In the genomic region with DNA sequence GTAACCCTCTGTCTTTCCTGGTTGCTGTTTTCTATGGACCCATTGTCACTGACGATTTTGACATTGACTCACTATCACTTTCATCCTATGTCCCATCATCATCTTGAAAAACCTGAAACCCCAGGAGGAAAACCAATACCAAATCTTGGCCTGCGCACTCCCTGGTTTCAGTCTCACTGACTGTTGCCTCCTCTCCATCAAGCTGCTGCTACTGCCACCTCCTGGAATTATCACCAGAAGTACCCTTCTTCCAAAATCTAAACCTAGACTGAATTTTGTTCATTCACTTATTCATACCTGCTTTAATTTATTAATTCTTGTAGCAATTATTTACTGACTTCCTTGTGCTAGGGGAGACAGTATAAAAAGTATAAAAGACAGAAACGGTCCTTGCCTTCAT, we compare ENCODE assay signal across 8 cellular contexts. TPM values are rescaled to one million over a fixed set of nuclear protein-coding genes. Genes with fewer than 3 reads are reported as not detected.
DNase-seq lines count a peak whose midpoint lies in the region; ATAC-seq and TF ChIP-seq lines count a peak whose summit lies in the region.

No MANE protein-coding gene starts in this region.

- no peak overlapping the region for H3K4me3 Mint-ChIP-seq in activated naive CD8-positive, alpha-beta T cell treated with anti-CD3 and anti-CD28 coated beads, Interleukin-2, amount 50 U/mL, for 24 hours
- no peak overlapping the region for H3K4me3 Mint-ChIP-seq in stimulated activated memory B cell treated with anti-CD40 and anti-IgM and Interleukin-4, amounts not matched to agents 10 μg/mL and 1 μg/mL and 100 μg/mL, for 72 hours

- H3K4me1 Mint-ChIP-seq in activated naive CD8-positive, alpha-beta T cell treated with anti-CD3 and anti-CD28 coated beads, Interleukin-2, amount 50 U/mL, for 24 hours, result peaks cover 7% of the 10 kb centered on the region
- no peaks in the 10 kb centered on the region for H3K4me1 Mint-ChIP-seq in stimulated activated memory B cell treated with anti-CD40 and anti-IgM and Interleukin-4, amounts not matched to agents 10 μg/mL and 1 μg/mL and 100 μg/mL, for 72 hours

- DNase-seq in D341Med (ENCODE audit: low spot score) (peak; percentile 63), mucosa of gallbladder (ENCODE audit: low spot score) (peak; percentile 12), NCI-H1694 (lab: John Stamatoyannopoulos, UW) (no peak), DMS153 (lab: John Stamatoyannopoulos, UW) (no peak)
- peak; percentile 20 for DNase-seq in activated naive CD8-positive, alpha-beta T cell treated with anti-CD3 and anti-CD28 coated beads, Interleukin-2, amount 50 U/mL, for 24 hours

- peak; percentile 89 for ATAC-seq in activated naive CD8-positive, alpha-beta T cell treated with anti-CD3 and anti-CD28 coated beads, Interleukin-2, amount 50 U/mL, for 24 hours
- ATAC-seq in HG02884 (IDR thresholded peaks at IDR 0.05; ENCODE audit: unreplicated experiment), result no peak
- no peak for ATAC-seq in stimulated activated memory B cell treated with anti-CD40 and anti-IgM and Interleukin-4, amounts not matched to agents 10 μg/mL and 1 μg/mL and 100 μg/mL, for 72 hours

- H3K27ac Mint-ChIP-seq in activated naive CD8-positive, alpha-beta T cell treated with anti-CD3 and anti-CD28 coated beads, Interleukin-2, amount 50 U/mL, for 24 hours, result no peak overlapping the region
- H3K27ac Mint-ChIP-seq in stimulated activated memory B cell treated with anti-CD40 and anti-IgM and Interleukin-4, amounts not matched to agents 10 μg/mL and 1 μg/mL and 100 μg/mL, for 72 hours, result no peak overlapping the region

- no peaks in the 10 kb centered on the region for H3K9me3 Mint-ChIP-seq in activated naive CD8-positive, alpha-beta T cell treated with anti-CD3 and anti-CD28 coated beads, Interleukin-2, amount 50 U/mL, for 24 hours
- no peaks in the 10 kb centered on the region for H3K9me3 Mint-ChIP-seq in stimulated activated memory B cell treated with anti-CD40 and anti-IgM and Interleukin-4, amounts not matched to agents 10 μg/mL and 1 μg/mL and 100 μg/mL, for 72 hours

- H3K36me3 Mint-ChIP-seq in activated naive CD8-positive, alpha-beta T cell treated with anti-CD3 and anti-CD28 coated beads, Interleukin-2, amount 50 U/mL, for 24 hours (ENCODE audit: low read depth), result no peaks in the 10 kb centered on the region
- no peaks in the 10 kb centered on the region for H3K36me3 Mint-ChIP-seq in stimulated activated memory B cell treated with anti-CD40 and anti-IgM and Interleukin-4, amounts not matched to agents 10 μg/mL and 1 μg/mL and 100 μg/mL, for 72 hours

- H3K27me3 Mint-ChIP-seq in activated naive CD8-positive, alpha-beta T cell treated with anti-CD3 and anti-CD28 coated beads, Interleukin-2, amount 50 U/mL, for 24 hours, result no peaks in the 10 kb centered on the region
- H3K27me3 Mint-ChIP-seq in stimulated activated memory B cell treated with anti-CD40 and anti-IgM and Interleukin-4, amounts not matched to agents 10 μg/mL and 1 μg/mL and 100 μg/mL, for 72 hours, result no peaks in the 10 kb centered on the region

- peak; percentile 28; the same call in 1 of the 2 replicates for TF ChIP-seq CTCF in LNCAP (IDR thresholded peaks at IDR 0.05)

RNA-seq across cellular contexts. Expression of a gene that starts 44.5 kb away (rescaled TPM):
- total RNA-seq in mucosa of gallbladder, result 34.4 TPM

Comparison
In these comparisons a context has a peak if more than half of its experiments do, and no peak if none do; other contexts are left out.
1. DNase-seq: peak in D341Med (single experiment), activated naive CD8-positive, alpha-beta T cell treated with anti-CD3 and anti-CD28 coated beads, Interleukin-2, amount 50 U/mL, for 24 hours (single experiment) and mucosa of gallbladder (single experiment); none in NCI-H1694 (single experiment) and DMS153 (single experiment).